8 cellular contexts compared by ENCODE assay signal in genomic region chr1:51236548-51237312, GRCh38. TPM values are rescaled to one million over a fixed set of nuclear protein-coding genes. Genes with fewer than 3 reads are reported as not detected.
DNase-seq lines count a peak whose midpoint lies in the region; ATAC-seq and TF ChIP-seq lines count a peak whose summit lies in the region.

No MANE protein-coding gene starts in this region.

- peaks cover 6% of the 10 kb centered on the region for H3K36me3 Mint-ChIP-seq in activated CD4-positive, alpha-beta memory T cell treated with anti-CD3 and anti-CD28 coated beads, Interleukin-2, amount 10 ng/mL, durations not matched to agents 7 days and 5 days (ENCODE audit: low read depth)
- peaks cover 7% of the 10 kb centered on the region for H3K36me3 Mint-ChIP-seq in endothelial cell (ENCODE audit: low read depth, unreplicated experiment)
- no peaks in the 10 kb centered on the region for H3K36me3 Mint-ChIP-seq in stimulated activated effector memory CD8-positive, alpha-beta T cell treated with anti-CD3 and anti-CD28 coated beads, Interleukin-12 subunit alpha, Interleukin-12 subunit beta, amount 100 ng/mL, for 72 hours

- POLR2A ChIA-PET in activated CD4-positive, alpha-beta memory T cell treated with anti-CD3 and anti-CD28 coated beads, Interleukin-2, amount 10 ng/mL, durations not matched to agents 7 days and 5 days (lab: Charles Lee) = interaction anchor here (0.8 to 3.5 kb wide), 11 partner anchors 21 to 492 kb away, joined by 3 to 17 read pairs (median 4); partner anchors contain the start of gene CDKN2C

- H3K4me1 Mint-ChIP-seq in activated CD4-positive, alpha-beta memory T cell treated with anti-CD3 and anti-CD28 coated beads, Interleukin-2, amount 10 ng/mL, durations not matched to agents 7 days and 5 days = peaks cover 37% of the 10 kb centered on the region
- H3K4me1 Mint-ChIP-seq in endothelial cell (ENCODE audit: unreplicated experiment) = peaks cover 26% of the 10 kb centered on the region
- peaks cover 42% of the 10 kb centered on the region for H3K4me1 Mint-ChIP-seq in stimulated activated effector memory CD8-positive, alpha-beta T cell treated with anti-CD3 and anti-CD28 coated beads, Interleukin-12 subunit alpha, Interleukin-12 subunit beta, amount 100 ng/mL, for 72 hours

- peak; percentile 33 for DNase-seq in GM10266 (ENCODE audit: extremely low spot score)
- DNase-seq in NCI-H1694 treated with DMSO at 0.1 percent for 48 hours (lab: John Stamatoyannopoulos, UW) = peak; percentile 30
- peak; percentile 50 for DNase-seq in activated CD4-positive, alpha-beta memory T cell treated with anti-CD3 and anti-CD28 coated beads, Interleukin-2, amount 10 ng/mL, durations not matched to agents 7 days and 5 days
- DNase-seq in endothelial cell (ENCODE audit: low spot score) = peak; percentile 38
- peak; percentile 42 for DNase-seq in midbrain (lab: John Stamatoyannopoulos, UW)
- peak; percentile 36 to 79 for DNase-seq in stimulated activated effector memory CD8-positive, alpha-beta T cell treated with anti-CD3 and anti-CD28 coated beads, Interleukin-12 subunit alpha, Interleukin-12 subunit beta, amount 100 ng/mL, for 72 hours (ENCODE audit: low spot score in 2 of 2)
- no peak for DNase-seq in kidney glomerular epithelial cell (lab: John Stamatoyannopoulos, UW)

- no peak overlapping the region for H3K27ac Mint-ChIP-seq in activated CD4-positive, alpha-beta memory T cell treated with anti-CD3 and anti-CD28 coated beads, Interleukin-2, amount 10 ng/mL, durations not matched to agents 7 days and 5 days
- no peak overlapping the region for H3K27ac Mint-ChIP-seq in endothelial cell (ENCODE audit: unreplicated experiment)
- no peak overlapping the region for H3K27ac Mint-ChIP-seq in stimulated activated effector memory CD8-positive, alpha-beta T cell treated with anti-CD3 and anti-CD28 coated beads, Interleukin-12 subunit alpha, Interleukin-12 subunit beta, amount 100 ng/mL, for 72 hours

- ATAC-seq in HG02642 (IDR thresholded peaks at IDR 0.05; ENCODE audit: poor library complexity, unreplicated experiment) = peak; percentile 19
- ATAC-seq in stimulated activated effector memory CD8-positive, alpha-beta T cell treated with anti-CD3 and anti-CD28 coated beads, Interleukin-12 subunit alpha, Interleukin-12 subunit beta, amount 100 ng/mL, for 72 hours = peak; percentile 54

- no peak for TF ChIP-seq CTCF in GM10266 (IDR thresholded peaks at IDR 0.05; ENCODE audit: control insufficient read depth, insufficient read depth, low read depth, missing control alignments)
- no peak for TF ChIP-seq CTCF in endothelial cell (IDR thresholded peaks at IDR 0.05; ENCODE audit: unreplicated experiment)

- no peaks in the 10 kb centered on the region for H3K9me3 Mint-ChIP-seq in activated CD4-positive, alpha-beta memory T cell treated with anti-CD3 and anti-CD28 coated beads, Interleukin-2, amount 10 ng/mL, durations not matched to agents 7 days and 5 days
- H3K9me3 Mint-ChIP-seq in endothelial cell (ENCODE audit: unreplicated experiment) = no peaks in the 10 kb centered on the region
- H3K9me3 Mint-ChIP-seq in stimulated activated effector memory CD8-positive, alpha-beta T cell treated with anti-CD3 and anti-CD28 coated beads, Interleukin-12 subunit alpha, Interleukin-12 subunit beta, amount 100 ng/mL, for 72 hours = no peaks in the 10 kb centered on the region

- no peaks in the 10 kb centered on the region for H3K27me3 Mint-ChIP-seq in activated CD4-positive, alpha-beta memory T cell treated with anti-CD3 and anti-CD28 coated beads, Interleukin-2, amount 10 ng/mL, durations not matched to agents 7 days and 5 days
- peaks cover 5% of the 10 kb centered on the region for H3K27me3 Mint-ChIP-seq in endothelial cell (ENCODE audit: unreplicated experiment)

- H3K4me3 Mint-ChIP-seq in activated CD4-positive, alpha-beta memory T cell treated with anti-CD3 and anti-CD28 coated beads, Interleukin-2, amount 10 ng/mL, durations not matched to agents 7 days and 5 days = no peak overlapping the region
- no peak overlapping the region for H3K4me3 Mint-ChIP-seq in endothelial cell (ENCODE audit: unreplicated experiment)
- H3K4me3 Mint-ChIP-seq in stimulated activated effector memory CD8-positive, alpha-beta T cell treated with anti-CD3 and anti-CD28 coated beads, Interleukin-12 subunit alpha, Interleukin-12 subunit beta, amount 100 ng/mL, for 72 hours = no peak overlapping the region

- CTCF ChIA-PET in activated CD4-positive, alpha-beta memory T cell treated with anti-CD3 and anti-CD28 coated beads, Interleukin-2, amount 10 ng/mL, durations not matched to agents 7 days and 5 days (lab: Charles Lee) = interaction anchor here (0.6 to 1.6 kb wide), 7 partner anchors 20 to 424 kb away, joined by 3 to 4 read pairs (median 3); no protein-coding TSS in a partner anchor

RNA-seq across cellular contexts. Expression of gene RNF11, which starts 0.7 kb away (rescaled TPM):
- total RNA-seq in activated CD4-positive, alpha-beta memory T cell treated with anti-CD3 and anti-CD28 coated beads, Interleukin-2, amount 10 ng/mL, durations not matched to agents 7 days and 5 days = 10 to 100 TPM; 34.8 to 39.7 TPM
- 74.1 TPM for total RNA-seq in endothelial cell (ENCODE audit: unreplicated experiment)
